Comparison of ENCODE assay signal across 16 cellular contexts in genomic region chr7:65809259-65809981, GRCh38.
DNase-seq lines count a peak whose midpoint lies in the region; ATAC-seq and TF ChIP-seq lines count a peak whose summit lies in the region.
"Had no signal": no experiment of that assay in that cellular context is flagged by ENCODE, and none has a peak within 500 bp of the region (broad histone marks: within the 10 kb centered on the region; RNA-seq: fewer than 3 reads in every experiment).

No MANE protein-coding gene starts in this region.

- POLR2A ChIA-PET in activated B cell treated with CpG ODN at 0.5 μM for 24 hours (lab: Charles Lee), result interaction anchor here (0.7 to 1.6 kb wide), 3 partner anchors 21 to 85 kb away, joined by 3 to 7 read pairs (median 4); no protein-coding TSS in a partner anchor

- BruUV-seq in Calu3 (replicated peaks; lab: Mats Ljungman, UMichigan), result no TSS peak

- H3K4me3 Mint-ChIP-seq in activated B cell treated with CpG ODN at 0.5 μM for 24 hours (peak overlapping the region; percentile 54), Calu3 (ENCODE audit: low read depth, unreplicated experiment) (no peak overlapping the region)
- H3K4me3 Mint-ChIP-seq: activated naive CD4-positive, alpha-beta T cell treated with anti-CD3 and anti-CD28 coated beads, Interleukin-2, amount 50 U/mL, for 24 hours; stimulated activated naive CD8-positive, alpha-beta T cell treated with anti-CD3 and anti-CD28 coated beads, Interleukin-15, Interleukin-2, amounts not matched to agents 100 ng/mL and 50 ng/mL, for 24 hours had no signal

- intact Hi-C loops in activated B cell treated with CpG ODN at 0.5 μM for 24 hours (cut with micrococcal nuclease) (loop anchor here (1.0 kb wide), 1 partner anchor 64 kb away; the partner anchor contains the start of gene VKORC1L1), Calu3 (cut with micrococcal nuclease; ENCODE audit: unreplicated experiment) (no loop called here)

- H3K4me1 Mint-ChIP-seq in activated B cell treated with CpG ODN at 0.5 μM for 24 hours (peaks cover 13% of the 10 kb centered on the region), Calu3 (ENCODE audit: low read depth, unreplicated experiment) (no peaks in the 10 kb centered on the region)
- H3K4me1 Mint-ChIP-seq: activated naive CD4-positive, alpha-beta T cell treated with anti-CD3 and anti-CD28 coated beads, Interleukin-2, amount 50 U/mL, for 24 hours had no signal

- TF ChIP-seq CTCF in activated B cell treated with CpG ODN at 0.5 μM for 24 hours (IDR thresholded peaks at IDR 0.05), result no peak
- TF ChIP-seq CTCF in Calu3 (IDR thresholded peaks at IDR 0.05; ENCODE audit: unreplicated experiment), result no peak
- no peak for TF ChIP-seq CTCF in omental fat pad (IDR thresholded peaks at IDR 0.05)

- H3K27ac ChIP-seq in substantia nigra (ENCODE audit: low read depth, low read length, poor library complexity, severe bottlenecking), result no peak overlapping the region
- H3K27ac ChIP-seq: hepatocyte, spleen had no signal

- DNase-seq in activated B cell treated with CpG ODN at 0.5 μM for 24 hours (no peak), T1000 (lab: John Stamatoyannopoulos, UW) (no peak), substantia nigra (lab: John Stamatoyannopoulos, UW) (no peak), Calu3 (no peak), omental fat pad (ENCODE audit: low spot score) (no peak)
- DNase-seq: activated CD4-positive, CD25-positive, alpha-beta regulatory T cell; NCI-H1105; spleen had no signal

- H3K9me3 Mint-ChIP-seq in activated B cell treated with CpG ODN at 0.5 μM for 24 hours (no peaks in the 10 kb centered on the region), Calu3 (ENCODE audit: low read depth, unreplicated experiment) (no peaks in the 10 kb centered on the region)
- H3K9me3 Mint-ChIP-seq: activated naive CD4-positive, alpha-beta T cell treated with anti-CD3 and anti-CD28 coated beads, Interleukin-2, amount 50 U/mL, for 24 hours had no signal

- H3K36me3 Mint-ChIP-seq in activated B cell treated with CpG ODN at 0.5 μM for 24 hours (ENCODE audit: low read depth) (no peaks in the 10 kb centered on the region), Calu3 (ENCODE audit: insufficient read depth, unreplicated experiment) (no peaks in the 10 kb centered on the region)
- H3K36me3 Mint-ChIP-seq: activated naive CD4-positive, alpha-beta T cell treated with anti-CD3 and anti-CD28 coated beads, Interleukin-2, amount 50 U/mL, for 24 hours had no signal

- H3K27me3 Mint-ChIP-seq in activated B cell treated with CpG ODN at 0.5 μM for 24 hours (no peaks in the 10 kb centered on the region), Calu3 (ENCODE audit: unreplicated experiment) (no peaks in the 10 kb centered on the region)
- H3K27me3 Mint-ChIP-seq: activated naive CD4-positive, alpha-beta T cell treated with anti-CD3 and anti-CD28 coated beads, Interleukin-2, amount 50 U/mL, for 24 hours; stimulated activated naive CD8-positive, alpha-beta T cell treated with anti-CD3 and anti-CD28 coated beads, Interleukin-15, Interleukin-2, amounts not matched to agents 100 ng/mL and 50 ng/mL, for 24 hours had no signal

- peak overlapping the region; percentile 74 for H3K27ac Mint-ChIP-seq in activated B cell treated with CpG ODN at 0.5 μM for 24 hours
- no peak overlapping the region for H3K27ac Mint-ChIP-seq in Calu3 (ENCODE audit: unreplicated experiment)
- H3K27ac Mint-ChIP-seq: activated naive CD4-positive, alpha-beta T cell treated with anti-CD3 and anti-CD28 coated beads, Interleukin-2, amount 50 U/mL, for 24 hours; stimulated activated naive CD8-positive, alpha-beta T cell treated with anti-CD3 and anti-CD28 coated beads, Interleukin-15, Interleukin-2, amounts not matched to agents 100 ng/mL and 50 ng/mL, for 24 hours had no signal

- peak; percentile 84 for ATAC-seq in GM18508 (IDR thresholded peaks at IDR 0.05; ENCODE audit: insufficient read depth, unreplicated experiment)
- peak; percentile 91 for ATAC-seq in GM21360 (IDR thresholded peaks at IDR 0.05; ENCODE audit: unreplicated experiment)
- peak; percentile 85 for ATAC-seq in HG03039 (IDR thresholded peaks at IDR 0.05; ENCODE audit: unreplicated experiment)
- ATAC-seq in activated B cell treated with CpG ODN at 0.5 μM for 24 hours (ENCODE audit: low read depth), result peak; percentile 91
- no peak for ATAC-seq in omental fat pad (ENCODE audit: low FRiP score)
- ATAC-seq: HCT116, Panc1 had no signal

- CTCF ChIA-PET in activated B cell treated with CpG ODN at 0.5 μM for 24 hours (lab: Charles Lee), result interaction anchor here (0.7 kb wide), 1 partner anchor 96 kb away, joined by 3 read pairs; no protein-coding TSS in a partner anchor
- CTCF ChIA-PET in Calu3 (lab: Charles Lee), result no interaction called here
